Comparison of ENCODE assay signal across 9 cellular contexts in the genomic region with DNA sequence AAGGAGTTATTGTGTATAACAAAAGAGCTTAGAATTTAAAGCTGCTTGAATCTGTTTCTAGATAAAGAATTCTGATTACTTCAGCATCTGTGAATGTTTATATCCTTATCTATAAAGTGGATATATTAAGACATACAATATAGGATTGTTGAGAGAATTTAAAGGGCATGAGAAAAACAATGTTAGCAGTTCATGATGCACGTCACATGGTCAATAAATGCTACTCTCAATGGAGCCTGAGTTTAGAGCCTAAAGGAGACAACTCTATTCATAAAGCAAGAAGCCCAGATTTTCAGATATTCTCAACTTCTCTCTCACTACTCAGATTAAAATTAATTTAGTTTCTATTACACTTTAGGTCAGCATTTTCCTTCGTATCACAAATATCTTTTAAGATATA.
"Had no signal": no experiment of that assay in that cellular context is flagged by ENCODE, and none has a peak within 500 bp of the region (broad histone marks: within the 10 kb centered on the region; RNA-seq: fewer than 3 reads in every experiment).

No MANE protein-coding gene starts in this region.

- H3K4me1 ChIP-seq: HAP-1 had no signal

- H3K36me3 ChIP-seq: HAP-1 had no signal

- DNase-seq: GM23248, GOT3, H7, HFFc6, IMR-90 had no signal

- H3K27ac ChIP-seq: GM23248 had no signal

- ATAC-seq: HCT116, K562 had no signal

- FAIRE-seq: HTR-8/SVneo had no signal

- H3K9me3 ChIP-seq: HAP-1 had no signal

- H3K4me3 ChIP-seq: GM23248, HAP-1, K562 had no signal
